Comparison of ENCODE assay signal across 8 cellular contexts in the genomic region with DNA sequence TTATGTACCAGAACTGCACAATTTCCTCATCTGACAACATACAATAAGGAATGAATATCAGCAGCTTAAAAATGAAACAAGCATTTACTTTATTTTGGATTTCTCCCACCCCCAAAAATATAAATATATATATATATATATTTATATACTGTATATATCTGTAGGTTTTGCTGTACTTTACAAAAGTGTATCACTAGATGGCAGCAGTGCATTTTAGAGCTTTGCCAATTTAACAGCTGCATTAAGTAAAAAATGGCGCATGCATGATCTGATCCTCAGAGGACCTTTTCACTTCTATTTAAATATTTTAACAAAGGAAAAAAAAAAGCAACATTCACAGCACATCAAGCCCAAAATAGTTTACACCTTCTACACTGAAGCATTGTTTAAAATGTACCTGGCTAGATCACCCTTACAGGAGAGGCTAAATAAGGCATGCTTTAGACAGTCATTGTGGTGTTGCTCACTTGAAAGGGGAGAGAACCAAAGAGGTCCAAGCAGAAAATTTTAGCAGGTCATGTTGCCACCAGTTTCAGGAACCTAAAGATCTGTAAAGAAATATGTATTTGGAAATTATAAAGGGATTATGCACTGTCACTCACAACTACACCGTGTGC.
A peak's percentile ranks its signal among the peaks of the same experiment; 100 is the strongest.
DNase-seq lines count a peak whose midpoint lies in the region; ATAC-seq and TF ChIP-seq lines count a peak whose summit lies in the region.

No MANE protein-coding gene starts in this region.

- H3K9me3 ChIP-seq in Karpas-422 (ENCODE audit: low read length) (no peaks in the 10 kb centered on the region), mucosa of descending colon (no peaks in the 10 kb centered on the region)

- peaks cover 6% of the 10 kb centered on the region for H3K4me1 Mint-ChIP-seq in activated T-cell treated with anti-CD3 and anti-CD28 coated beads, Interleukin-2, amount 50 U/mL, for 24 hours (ENCODE audit: low read depth)

- no peak overlapping the region for H3K4me3 Mint-ChIP-seq in activated T-cell treated with anti-CD3 and anti-CD28 coated beads, Interleukin-2, amount 50 U/mL, for 24 hours

- H3K9ac ChIP-seq in Karpas-422 (ENCODE audit: low read length) = no peak overlapping the region

- 0 out of 2 replicates have a peak, but pooled peaks cover 4% of the 10 kb centered on the region for H3K79me2 ChIP-seq in Karpas-422 (ENCODE audit: low read length)

- no peaks in the 10 kb centered on the region for H3K9me3 Mint-ChIP-seq in activated T-cell treated with anti-CD3 and anti-CD28 coated beads, Interleukin-2, amount 50 U/mL, for 24 hours

- no peak overlapping the region for H3K4me2 ChIP-seq in Karpas-422 (ENCODE audit: low read depth, low read length, poor library complexity, severe bottlenecking)

- peaks cover 17% of the 10 kb centered on the region; the same call in 1 of the 2 replicates for H3K36me3 ChIP-seq in Karpas-422 (ENCODE audit: insufficient read depth, low read length)
- no peaks in the 10 kb centered on the region for H3K36me3 ChIP-seq in mucosa of descending colon (ENCODE audit: low read depth)

- DNase-seq in DMS114 treated with DMSO at 0.1 percent for 48 hours (lab: John Stamatoyannopoulos, UW; ENCODE audit: unreplicated experiment) (peak; percentile 70), Karpas-422 (peak; percentile 89), OCI-M1 (lab: John Stamatoyannopoulos, UW) (peak; percentile 77), dedifferentiated amniotic fluid mesenchymal stem cell (ENCODE audit: extremely low spot score) (peak; percentile 80), mucosa of descending colon (peak in 1 of 3 donors; percentile 70), hepatic stellate cell (ENCODE audit: low spot score) (no peak)
- no peak for DNase-seq in activated T-cell treated with anti-CD3 and anti-CD28 coated beads, Interleukin-2, amount 50 U/mL, for 24 hours

- TF ChIP-seq CTCF in mucosa of descending colon (IDR thresholded peaks at IDR 0.05) = peak; percentile 22

- intact Hi-C loops in mucosa of descending colon (cut with DNase I, micrococcal nuclease) = loop anchor here in 1 of 2 donors (10.0 kb wide), 1 partner anchor 144 kb away; no protein-coding TSS in a partner anchor

- H4K20me1 ChIP-seq in Karpas-422 (ENCODE audit: insufficient read depth, low read depth, low read length) = no peaks in the 10 kb centered on the region

- H3K4me1 ChIP-seq in Karpas-422 (ENCODE audit: low read length) = peaks cover 16% of the 10 kb centered on the region
- no peaks in the 10 kb centered on the region for H3K4me1 ChIP-seq in mucosa of descending colon (ENCODE audit: low read depth)

- no peak overlapping the region for H2AFZ ChIP-seq in Karpas-422 (ENCODE audit: low read length)

- peak; percentile 80 for ATAC-seq in mucosa of descending colon
- no peak for ATAC-seq in activated CD4-positive, CD25-positive, alpha-beta regulatory T cell treated with anti-CD3 and anti-CD28 coated beads, Interleukin-2, amount 50 U/mL, for 24 hours

- H3K4me3 ChIP-seq in Karpas-422 (ENCODE audit: low read length) = no peak overlapping the region
- H3K4me3 ChIP-seq in mucosa of descending colon = no peak overlapping the region

- no peak overlapping the region for H3K27ac ChIP-seq in Karpas-422 (ENCODE audit: low read length)

- H3K36me3 Mint-ChIP-seq in activated T-cell treated with anti-CD3 and anti-CD28 coated beads, Interleukin-2, amount 50 U/mL, for 24 hours (ENCODE audit: low read depth) = peaks cover 88% of the 10 kb centered on the region

- no peaks in the 10 kb centered on the region for H3K27me3 ChIP-seq in Karpas-422 (ENCODE audit: low read length)

- no peaks in the 10 kb centered on the region for H3K27me3 Mint-ChIP-seq in activated T-cell treated with anti-CD3 and anti-CD28 coated beads, Interleukin-2, amount 50 U/mL, for 24 hours

- no peaks in the 10 kb centered on the region for H3K9me2 ChIP-seq in Karpas-422 (replicated peaks; ENCODE audit: insufficient read depth, low read length)

- no peak overlapping the region for H3K27ac Mint-ChIP-seq in activated T-cell treated with anti-CD3 and anti-CD28 coated beads, Interleukin-2, amount 50 U/mL, for 24 hours

Comparison
In these comparisons a context has a peak if more than half of its experiments do, and no peak if none do; other contexts are left out.
1. DNase-seq: peak in DMS114 treated with DMSO at 0.1 percent for 48 hours (single experiment), Karpas-422 (single experiment), OCI-M1 (single experiment) and dedifferentiated amniotic fluid mesenchymal stem cell (single experiment); none in activated T-cell treated with anti-CD3 and anti-CD28 coated beads, Interleukin-2, amount 50 U/mL, for 24 hours (single experiment) and hepatic stellate cell (single experiment).